11 cellular contexts compared by ENCODE assay signal in the genomic region with DNA sequence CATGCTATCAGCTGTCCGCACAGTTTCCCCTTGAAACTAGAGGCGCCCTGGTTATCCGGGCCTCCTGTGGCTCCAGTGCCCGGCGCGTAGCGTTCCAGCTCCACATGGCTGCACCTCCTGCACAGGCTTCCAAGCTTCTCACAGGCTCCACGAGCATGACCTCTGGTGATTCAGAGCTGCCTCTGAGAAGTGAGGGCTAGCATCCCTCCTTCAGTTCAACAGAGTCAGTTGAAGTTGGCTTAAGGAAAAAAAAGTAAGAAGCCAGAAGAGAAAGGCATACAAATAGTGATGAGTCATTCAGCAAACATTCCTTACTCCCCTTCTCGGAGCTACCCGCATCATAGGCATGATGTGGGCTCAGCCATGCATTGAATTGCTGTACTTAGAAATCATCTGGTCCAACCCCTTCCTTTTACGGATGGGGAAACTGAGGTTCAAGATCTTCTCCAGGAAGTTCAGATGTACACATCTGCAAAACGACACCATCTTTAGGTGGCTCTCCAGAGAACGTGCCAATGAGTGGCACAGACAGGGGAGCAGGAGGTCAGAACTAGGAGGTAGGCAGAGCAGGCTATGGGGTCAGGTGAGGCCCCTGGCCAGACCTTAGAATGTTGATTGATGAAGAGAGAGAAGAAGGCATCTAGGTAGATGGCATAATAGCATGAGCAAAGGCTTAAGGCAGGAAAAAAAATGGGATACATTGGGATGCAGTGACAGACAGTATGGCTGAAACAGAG.
DNase-seq lines count a peak whose midpoint lies in the region; ATAC-seq, FAIRE-seq and TF ChIP-seq lines count a peak whose summit lies in the region.
"Had no signal": no experiment of that assay in that cellular context is flagged by ENCODE, and none has a peak within 500 bp of the region (broad histone marks: within the 10 kb centered on the region; RNA-seq: fewer than 3 reads in every experiment).

No MANE protein-coding gene starts in this region.

- H3K9me3 Mint-ChIP-seq in WTC11, result no peaks in the 10 kb centered on the region
- no peaks in the 10 kb centered on the region for H3K9me3 Mint-ChIP-seq in activated T-helper 17 cell treated with anti-CD3 and anti-CD28 coated beads, Interleukin-2, amount 50 U/mL, for 72 hours

- no peak overlapping the region for H3K4me3 ChIP-seq in hepatocyte
- H3K4me3 ChIP-seq: smooth muscle cell had no signal

- H4K20me1 ChIP-seq in hepatocyte (ENCODE audit: insufficient read depth, poor library complexity, severe bottlenecking), result no peaks in the 10 kb centered on the region

- H3K36me3 ChIP-seq in hepatocyte (replicated peaks; ENCODE audit: insufficient read depth, low read depth), result no peaks in the 10 kb centered on the region

- no peaks in the 10 kb centered on the region for H3K27me3 Mint-ChIP-seq in WTC11 (ENCODE audit: low read depth)
- H3K27me3 Mint-ChIP-seq in activated T-helper 17 cell treated with anti-CD3 and anti-CD28 coated beads, Interleukin-2, amount 50 U/mL, for 72 hours, result peaks cover 13% of the 10 kb centered on the region

- H3K27ac Mint-ChIP-seq in WTC11, result no peak overlapping the region
- H3K27ac Mint-ChIP-seq in activated T-helper 17 cell treated with anti-CD3 and anti-CD28 coated beads, Interleukin-2, amount 50 U/mL, for 72 hours, result no peak overlapping the region

- H3K4me1 ChIP-seq in hepatocyte (ENCODE audit: insufficient read depth), result no peaks in the 10 kb centered on the region

- no peaks in the 10 kb centered on the region for H3K27me3 ChIP-seq in hepatocyte

- H3K27ac ChIP-seq in hepatocyte, result no peak overlapping the region

- DNase-seq in SIG-M5 treated with dmso at 0.1 percent for 504 hours (lab: John Stamatoyannopoulos, UW; ENCODE audit: unreplicated experiment) (peak; percentile 30), SIG-M5 (lab: John Stamatoyannopoulos, UW) (no peak), WTC11 (ENCODE audit: low spot score) (no peak), hepatocyte (ENCODE audit: low spot score) (peak; percentile 51), urothelium cell line (ENCODE audit: low spot score) (peak; percentile 84), cortex of kidney (lab: John Stamatoyannopoulos, UW) (no peak)
- DNase-seq in stimulated activated CD4-positive, alpha-beta T cell treated with anti-CD3 and anti-CD28 coated beads, Interleukin-4, amount 100 ng/mL, for 24 hours, result no peak
- DNase-seq: activated CD4-positive, alpha-beta T cell treated with anti-CD3 and anti-CD28 coated beads, Interleukin-2, amount 50 U/mL, for 4 hours; caudate nucleus had no signal

- CTCF ChIA-PET in WTC11 (lab: Charles Lee), result interaction anchor here (0.7 to 1.9 kb wide), 6 partner anchors 31 to 298 kb away, joined by 3 to 11 read pairs (median 4); no protein-coding TSS in a partner anchor

- no peaks in the 10 kb centered on the region for H3K79me2 ChIP-seq in hepatocyte

- H3K4me1 Mint-ChIP-seq in WTC11, result peaks cover 26% of the 10 kb centered on the region
- H3K4me1 Mint-ChIP-seq in activated T-helper 17 cell treated with anti-CD3 and anti-CD28 coated beads, Interleukin-2, amount 50 U/mL, for 72 hours, result no peaks in the 10 kb centered on the region

- H3K4me2 ChIP-seq in hepatocyte, result no peak overlapping the region
- H3K4me2 ChIP-seq: smooth muscle cell had no signal

- POLR2A ChIA-PET in WTC11 (lab: Charles Lee), result no interaction called here

- H3K9me3 ChIP-seq in hepatocyte (ENCODE audit: low read depth), result no peaks in the 10 kb centered on the region

- TF ChIP-seq CTCF in WTC11 (IDR thresholded peaks at IDR 0.05), result no peak
- TF ChIP-seq CTCF in hepatocyte (IDR thresholded peaks at IDR 0.05; ENCODE audit: poor library complexity), result no peak

- no peak overlapping the region for H3K4me3 Mint-ChIP-seq in WTC11
- no peak overlapping the region for H3K4me3 Mint-ChIP-seq in activated T-helper 17 cell treated with anti-CD3 and anti-CD28 coated beads, Interleukin-2, amount 50 U/mL, for 72 hours

- WGBS in hepatocyte (ENCODE audit: low lambda C conversion rate, missing lambda C conversion rate), result 60% methylated on average over 13 of the region's 13 CpGs

- no peak overlapping the region for H2AFZ ChIP-seq in hepatocyte

- FAIRE-seq in urothelium cell line (lab: Jason Lieb, UNC), result no peak

- ATAC-seq in WTC11, result peak; percentile 67
- no peak for ATAC-seq in activated T-helper 17 cell treated with anti-CD3 and anti-CD28 coated beads, Interleukin-2, amount 50 U/mL, for 72 hours (replicated peaks)

- H3K9me2 ChIP-seq in hepatocyte (replicated peaks; ENCODE audit: insufficient read depth), result no peaks in the 10 kb centered on the region

- H3K36me3 Mint-ChIP-seq in WTC11, result no peaks in the 10 kb centered on the region
- H3K36me3 Mint-ChIP-seq in activated T-helper 17 cell treated with anti-CD3 and anti-CD28 coated beads, Interleukin-2, amount 50 U/mL, for 72 hours (ENCODE audit: low read depth), result no peaks in the 10 kb centered on the region

TF ChIP-seq in WTC11, 78 proteins besides CTCF, POLR2A, EP300 and RAD21:
- TF ChIP-seq TEAD4 (CRISPR knock-in tag; IDR thresholded peaks at IDR 0.05) (no peak), HMGA2 (CRISPR knock-in tag; IDR thresholded peaks at IDR 0.05) (no peak), ZNF138 (CRISPR knock-in tag; conservative IDR thresholded peaks at IDR 0.05) (no peak), JAZF1 (CRISPR knock-in tag; IDR thresholded peaks at IDR 0.05) (no peak), EMX1 (CRISPR knock-in tag; IDR thresholded peaks at IDR 0.05) (no peak), IRF2 (CRISPR knock-in tag; IDR thresholded peaks at IDR 0.05; ENCODE audit: borderline replicate concordance, low read depth) (no peak), RELA (CRISPR knock-in tag; IDR thresholded peaks at IDR 0.05; ENCODE audit: borderline replicate concordance) (no peak), CREB1 (CRISPR knock-in tag; IDR thresholded peaks at IDR 0.05) (no peak)
- TF ChIP-seq, protein P1, sequence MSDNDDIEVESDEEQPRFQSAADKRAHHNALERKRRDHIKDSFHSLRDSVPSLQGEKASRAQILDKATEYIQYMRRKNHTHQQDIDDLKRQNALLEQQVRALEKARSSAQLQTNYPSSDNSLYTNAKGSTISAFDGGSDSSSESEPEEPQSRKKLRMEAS (CRISPR knock-in tag; IDR thresholded peaks at IDR 0.05), result no peak

Comparison
In these comparisons a context has a peak if more than half of its experiments do, and no peak if none do; other contexts are left out.
1. DNase-seq: peak in SIG-M5 treated with dmso at 0.1 percent for 504 hours (single experiment), hepatocyte (single experiment) and urothelium cell line (single experiment); none in SIG-M5 (single experiment), WTC11 (single experiment), stimulated activated CD4-positive, alpha-beta T cell treated with anti-CD3 and anti-CD28 coated beads, Interleukin-4, amount 100 ng/mL, for 24 hours (single experiment) and cortex of kidney (single experiment).